9 cellular contexts compared by ENCODE assay signal in genomic region chr1:162633327-162633762, GRCh38. TPM values are rescaled to one million over a fixed set of nuclear protein-coding genes. Genes with fewer than 3 reads are reported as not detected.
DNase-seq lines count a peak whose midpoint lies in the region; ATAC-seq and TF ChIP-seq lines count a peak whose summit lies in the region.
"Had no signal": no experiment of that assay in that cellular context is flagged by ENCODE, and none has a peak within 500 bp of the region (broad histone marks: within the 10 kb centered on the region; RNA-seq: fewer than 3 reads in every experiment).

No MANE protein-coding gene starts in this region.

- no peaks in the 10 kb centered on the region for H3K9me3 ChIP-seq in lung (ENCODE audit: control insufficient read depth in 2 of 2, insufficient read depth in 1 of 2, low read length in 1 of 2)

- no peaks in the 10 kb centered on the region for H3K27me3 ChIP-seq in lung (ENCODE audit: control insufficient read depth, insufficient read depth)

- peak; percentile 61 for ATAC-seq in GM21723 (IDR thresholded peaks at IDR 0.05; ENCODE audit: unreplicated experiment)
- ATAC-seq in lung (ENCODE audit: insufficient read depth, low FRiP score): no peak

- TF ChIP-seq CTCF in WI38 (IDR thresholded peaks at IDR 0.05; ENCODE audit: low read depth, low read length) (no peak), lung (IDR thresholded peaks at IDR 0.05; ENCODE audit: control extremely low read depth, extremely low read depth) (no peak)

- peaks cover 0 to 4% of the 10 kb centered on the region in 2 donors for H3K4me1 ChIP-seq in lung (ENCODE audit: control insufficient read depth in 2 of 2, insufficient read depth in 2 of 2, low read length in 2 of 2)

- DNase-seq in AG20443 (ENCODE audit: low spot score): peak; percentile 29
- no peak for DNase-seq in lung (ENCODE audit: low spot score)
- no peak for DNase-seq in activated CD8-positive, alpha-beta memory T cell treated with anti-CD3 and anti-CD28 coated beads for 24 hours
- no peak for DNase-seq in Ammon's horn (ENCODE audit: low spot score)
- no peak for DNase-seq in cerebellar nuclear complex (lab: John Stamatoyannopoulos, UW)
- no peak for DNase-seq in SIG-M5 treated with dmso at 0.1 percent for 504 hours (lab: John Stamatoyannopoulos, UW; ENCODE audit: unreplicated experiment)
- DNase-seq: activated B cell treated with CpG ODN at 0.5 μM for 24 hours had no signal

- peak overlapping the region; percentile 92 for H3K4me3 ChIP-seq in WI38 (ENCODE audit: low read depth, low read length)
- no peak overlapping the region for H3K4me3 ChIP-seq in lung

- H3K36me3 ChIP-seq in lung (ENCODE audit: control insufficient read depth in 2 of 2, insufficient read depth in 2 of 2, low read length in 2 of 2): no peaks in the 10 kb centered on the region

- H3K27ac ChIP-seq in lung (ENCODE audit: low read depth in 1 of 2, low read length in 1 of 2): peak overlapping the region; percentile 70 to 89

- 80 to 84% methylated on average over 7 of the region's 7 CpGs for WGBS in lung, 2 donors

RNA-seq across cellular contexts. Expression of gene DDR2, which starts 1.1 kb away (rescaled TPM):
- total RNA-seq in lung: 10 to 100 TPM; 29.2 to 55.7 TPM
- 1 to 10 TPM; 2.3 to 6.0 TPM for polyA plus RNA-seq in lung
